Comparison of ENCODE assay signal across 8 cellular contexts in the genomic region with DNA sequence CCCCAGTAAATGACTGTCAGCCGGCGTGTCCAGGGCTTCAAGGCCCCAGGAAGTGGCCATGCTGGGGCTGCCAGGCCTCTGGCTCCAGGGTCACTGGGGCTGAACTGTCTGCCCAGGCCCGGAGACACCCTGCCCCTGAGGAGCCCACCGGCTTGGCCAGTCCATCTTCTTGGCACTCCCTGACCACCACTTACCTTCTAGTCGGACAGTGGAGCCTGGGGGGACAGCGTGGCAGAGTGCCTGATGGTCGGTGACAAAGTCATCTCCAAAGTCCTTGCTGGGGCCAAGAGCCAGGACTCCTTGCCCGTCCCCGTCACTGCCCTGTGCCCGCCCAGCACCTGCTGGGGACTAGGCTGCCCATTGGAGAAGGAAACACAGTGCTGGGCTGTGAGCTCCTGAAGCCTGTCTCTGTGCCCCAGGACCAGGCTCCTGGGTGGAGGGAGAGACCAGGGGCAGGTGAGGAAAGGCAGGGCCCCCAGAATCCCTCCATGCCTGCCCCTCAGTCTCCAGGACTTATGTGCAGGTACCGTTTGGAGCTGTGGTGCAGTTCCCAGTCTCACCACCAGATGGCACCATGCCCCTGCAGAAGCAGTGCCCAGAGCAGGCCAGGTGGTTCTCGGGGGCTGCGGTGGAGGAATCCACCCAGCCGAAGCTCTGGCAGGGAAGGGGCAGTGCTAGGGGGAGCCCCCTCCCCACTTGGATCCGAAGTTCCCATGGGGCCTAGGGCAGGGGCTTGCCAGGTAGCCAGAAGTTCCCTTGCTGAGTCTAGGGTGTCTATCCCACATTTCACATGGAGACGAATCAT. TPM values are rescaled to one million over a fixed set of nuclear protein-coding genes. Genes with fewer than 3 reads are reported as not detected.
DNase-seq lines count a peak whose midpoint lies in the region; ATAC-seq and TF ChIP-seq lines count a peak whose summit lies in the region.

No MANE protein-coding gene starts in this region.

- DNase-seq in AG09309 (ENCODE audit: low read depth), result peak; percentile 23
- DNase-seq in NCI-H774 (lab: John Stamatoyannopoulos, UW), result peak; percentile 51
- peak; percentile 92 for DNase-seq in activated CD8-positive, alpha-beta T cell treated with anti-CD3 and anti-CD28 coated beads, Interleukin-2, amount 10 ng/mL, durations not matched to agents 7 days and 5 days
- peak; percentile 84 for DNase-seq in effector CD8-positive, alpha-beta T cell (lab: John Stamatoyannopoulos, UW)
- DNase-seq in memory B cell (ENCODE audit: low spot score in 2 of 2), result peak; percentile 89 to 97
- DNase-seq in stimulated activated CD8-positive, alpha-beta memory T cell treated with anti-CD3 and anti-CD28 coated beads, Interleukin-15, amount 100 ng/mL, for 1 hour (ENCODE audit: low read depth), result peak; percentile 90
- no peak for DNase-seq in cortex of kidney (lab: John Stamatoyannopoulos, UW)

- POLR2A ChIA-PET in activated CD8-positive, alpha-beta T cell treated with anti-CD3 and anti-CD28 coated beads, Interleukin-2, amount 10 ng/mL, durations not matched to agents 7 days and 5 days (lab: Charles Lee), result no interaction called here

- TF ChIP-seq CTCF in AG09309 (IDR thresholded peaks at IDR 0.05; ENCODE audit: control insufficient read depth, insufficient read depth, low read depth, low read length, missing control alignments), result peak; percentile 97

- H3K4me3 Mint-ChIP-seq in activated CD8-positive, alpha-beta T cell treated with anti-CD3 and anti-CD28 coated beads, Interleukin-2, amount 10 ng/mL, durations not matched to agents 7 days and 5 days, result no peak overlapping the region
- H3K4me3 Mint-ChIP-seq in memory B cell, result no peak overlapping the region

- no peak overlapping the region for H3K4me3 ChIP-seq in AG09309 (ENCODE audit: control insufficient read depth, low read depth, low read length)

- H3K4me1 Mint-ChIP-seq in activated CD8-positive, alpha-beta T cell treated with anti-CD3 and anti-CD28 coated beads, Interleukin-2, amount 10 ng/mL, durations not matched to agents 7 days and 5 days (ENCODE audit: low read depth), result peaks cover 7% of the 10 kb centered on the region
- H3K4me1 Mint-ChIP-seq in memory B cell, result peaks cover 3% of the 10 kb centered on the region

- no peaks in the 10 kb centered on the region for H3K36me3 Mint-ChIP-seq in activated CD8-positive, alpha-beta T cell treated with anti-CD3 and anti-CD28 coated beads, Interleukin-2, amount 10 ng/mL, durations not matched to agents 7 days and 5 days (ENCODE audit: low read depth)
- H3K36me3 Mint-ChIP-seq in memory B cell, result no peaks in the 10 kb centered on the region

- CTCF ChIA-PET in activated CD8-positive, alpha-beta T cell treated with anti-CD3 and anti-CD28 coated beads, Interleukin-2, amount 10 ng/mL, durations not matched to agents 7 days and 5 days (lab: Charles Lee), result interaction anchor here (1.0 to 2.2 kb wide), 13 partner anchors 24 to 237 kb away, joined by 3 to 25 read pairs (median 4); a partner anchor contains a TSS

- no peaks in the 10 kb centered on the region for H3K9me3 Mint-ChIP-seq in activated CD8-positive, alpha-beta T cell treated with anti-CD3 and anti-CD28 coated beads, Interleukin-2, amount 10 ng/mL, durations not matched to agents 7 days and 5 days (ENCODE audit: insufficient read depth)
- no peaks in the 10 kb centered on the region for H3K9me3 Mint-ChIP-seq in memory B cell

- no peak overlapping the region for H3K27ac Mint-ChIP-seq in activated CD8-positive, alpha-beta T cell treated with anti-CD3 and anti-CD28 coated beads, Interleukin-2, amount 10 ng/mL, durations not matched to agents 7 days and 5 days
- H3K27ac Mint-ChIP-seq in memory B cell, result no peak overlapping the region

- ATAC-seq in GM21619 (IDR thresholded peaks at IDR 0.05; ENCODE audit: unreplicated experiment) (peak; percentile 57), memory B cell (ENCODE audit: low read depth) (peak; percentile 90)
- ATAC-seq in activated CD8-positive, alpha-beta T cell treated with anti-CD3 and anti-CD28 coated beads, Interleukin-2, amount 10 ng/mL, durations not matched to agents 7 days and 5 days, result peak; percentile 79

- no peaks in the 10 kb centered on the region for H3K27me3 Mint-ChIP-seq in activated CD8-positive, alpha-beta T cell treated with anti-CD3 and anti-CD28 coated beads, Interleukin-2, amount 10 ng/mL, durations not matched to agents 7 days and 5 days (ENCODE audit: low read depth)
- peaks cover 8% of the 10 kb centered on the region for H3K27me3 Mint-ChIP-seq in memory B cell

RNA-seq across cellular contexts. Expression of a gene that starts 6.0 kb away (rescaled TPM):
- total RNA-seq in activated CD8-positive, alpha-beta T cell treated with anti-CD3 and anti-CD28 coated beads, Interleukin-2, amount 10 ng/mL, durations not matched to agents 7 days and 5 days, result not detected

RNA-seq across cellular contexts. Expression of a gene that starts 25.2 kb away (rescaled TPM):
- total RNA-seq in activated CD8-positive, alpha-beta T cell treated with anti-CD3 and anti-CD28 coated beads, Interleukin-2, amount 10 ng/mL, durations not matched to agents 7 days and 5 days, result 10 to 100 TPM; 60.5 to 65.5 TPM

RNA-seq across cellular contexts. Expression of a gene that starts 39.8 kb away (rescaled TPM):
- total RNA-seq in activated CD8-positive, alpha-beta T cell treated with anti-CD3 and anti-CD28 coated beads, Interleukin-2, amount 10 ng/mL, durations not matched to agents 7 days and 5 days, result 100 to 1,000 TPM in 1 of 2 experiments, 10 to 100 TPM in 1; 92.1 to 102 TPM

RNA-seq across cellular contexts. Expression of a gene that starts 40.9 kb away (rescaled TPM):
- total RNA-seq in activated CD8-positive, alpha-beta T cell treated with anti-CD3 and anti-CD28 coated beads, Interleukin-2, amount 10 ng/mL, durations not matched to agents 7 days and 5 days, result 100 to 1,000 TPM; 320 to 332 TPM
